In genomic region chr11:575996-576756, GRCh38 we compare ENCODE assay signal across 8 cellular contexts. TPM values are rescaled to one million over a fixed set of nuclear protein-coding genes. Genes with fewer than 3 reads are reported as not detected.
DNase-seq lines count a peak whose midpoint lies in the region; ATAC-seq, FAIRE-seq and TF ChIP-seq lines count a peak whose summit lies in the region.

A gene with protein sequence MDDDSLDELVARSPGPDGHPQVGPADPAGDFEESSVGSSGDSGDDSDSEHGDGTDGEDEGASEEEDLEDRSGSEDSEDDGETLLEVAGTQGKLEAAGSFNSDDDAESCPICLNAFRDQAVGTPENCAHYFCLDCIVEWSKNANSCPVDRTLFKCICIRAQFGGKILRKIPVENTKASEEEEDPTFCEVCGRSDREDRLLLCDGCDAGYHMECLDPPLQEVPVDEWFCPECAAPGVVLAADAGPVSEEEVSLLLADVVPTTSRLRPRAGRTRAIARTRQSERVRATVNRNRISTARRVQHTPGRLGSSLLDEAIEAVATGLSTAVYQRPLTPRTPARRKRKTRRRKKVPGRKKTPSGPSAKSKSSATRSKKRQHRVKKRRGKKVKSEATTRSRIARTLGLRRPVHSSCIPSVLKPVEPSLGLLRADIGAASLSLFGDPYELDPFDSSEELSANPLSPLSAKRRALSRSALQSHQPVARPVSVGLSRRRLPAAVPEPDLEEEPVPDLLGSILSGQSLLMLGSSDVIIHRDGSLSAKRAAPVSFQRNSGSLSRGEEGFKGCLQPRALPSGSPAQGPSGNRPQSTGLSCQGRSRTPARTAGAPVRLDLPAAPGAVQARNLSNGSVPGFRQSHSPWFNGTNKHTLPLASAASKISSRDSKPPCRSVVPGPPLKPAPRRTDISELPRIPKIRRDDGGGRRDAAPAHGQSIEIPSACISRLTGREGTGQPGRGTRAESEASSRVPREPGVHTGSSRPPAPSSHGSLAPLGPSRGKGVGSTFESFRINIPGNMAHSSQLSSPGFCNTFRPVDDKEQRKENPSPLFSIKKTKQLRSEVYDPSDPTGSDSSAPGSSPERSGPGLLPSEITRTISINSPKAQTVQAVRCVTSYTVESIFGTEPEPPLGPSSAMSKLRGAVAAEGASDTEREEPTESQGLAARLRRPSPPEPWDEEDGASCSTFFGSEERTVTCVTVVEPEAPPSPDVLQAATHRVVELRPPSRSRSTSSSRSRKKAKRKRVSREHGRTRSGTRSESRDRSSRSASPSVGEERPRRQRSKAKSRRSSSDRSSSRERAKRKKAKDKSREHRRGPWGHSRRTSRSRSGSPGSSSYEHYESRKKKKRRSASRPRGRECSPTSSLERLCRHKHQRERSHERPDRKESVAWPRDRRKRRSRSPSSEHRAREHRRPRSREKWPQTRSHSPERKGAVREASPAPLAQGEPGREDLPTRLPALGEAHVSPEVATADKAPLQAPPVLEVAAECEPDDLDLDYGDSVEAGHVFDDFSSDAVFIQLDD (N-terminal part only) (plus strand): TSS chr11:576470. CDS start chr11:581513, 5,043 bp downstream.

- peak within 1 kb of the TSS; percentile 96 for H3K27ac ChIP-seq in cardiac muscle cell
- peak within 1 kb of the TSS; percentile 81 for H3K27ac ChIP-seq in trophoblast cell (ENCODE audit: low read depth, low read length)
- H3K27ac ChIP-seq in tibial nerve, result peak within 1 kb of the TSS; percentile 81 to 96 (median 86)

- peak; percentile 98 for FAIRE-seq in GM12891 (lab: Jason Lieb, UNC)

- H3K27ac Mint-ChIP-seq in activated naive CD8-positive, alpha-beta T cell treated with anti-CD3 and anti-CD28 coated beads, Interleukin-2, amount 50 U/mL, for 24 hours, result peak within 1 kb of the TSS; percentile 95

- H4K8ac ChIP-seq in trophoblast cell (ENCODE audit: low read depth, low read length), result peak within 1 kb of the TSS; percentile 94

- H3K4me1 ChIP-seq in cardiac muscle cell (ENCODE audit: low read depth) (peaks cover 32% of the 10 kb centered on the region), trophoblast cell (ENCODE audit: control insufficient read depth in 1 of 2, insufficient read depth in 2 of 2, low read length in 2 of 2) (peaks cover 26 to 29% of the 10 kb centered on the region in 2 experiments), tibial nerve (peaks cover 0 to 54% (median 37%) of the 10 kb centered on the region in 4 donors)

- H3K18ac ChIP-seq in trophoblast cell (ENCODE audit: low read length), result peak within 1 kb of the TSS; percentile 97

- peak within 1 kb of the TSS; percentile 99 for H2BK5ac ChIP-seq in trophoblast cell (ENCODE audit: low read depth, low read length, poor library complexity)

- WGBS in trophoblast cell (ENCODE audit: extremely low coverage, insufficient coverage, insufficient read length), result no CpG with 5 or more reads among the region's 97 CpGs
- WGBS in tibial nerve, 2 donors, result 0 to 1% methylated on average over 15 to 26 of the region's 97 CpGs

- peaks cover 50% of the 10 kb centered on the region for H3K79me2 ChIP-seq in trophoblast cell (ENCODE audit: control insufficient read depth, insufficient read depth, low read length, poor library complexity)

- H3K9ac ChIP-seq in trophoblast cell (ENCODE audit: low read length), result peak within 1 kb of the TSS; percentile 94

- H3K4ac ChIP-seq in trophoblast cell (ENCODE audit: low read depth, low read length), result peak within 1 kb of the TSS; percentile 96

- H2BK120ac ChIP-seq in trophoblast cell (ENCODE audit: insufficient read depth, low read length, poor library complexity), result peak within 1 kb of the TSS; percentile 98

- TF ChIP-seq CTCF in cardiac muscle cell (IDR thresholded peaks at IDR 0.05; ENCODE audit: low read depth, low read length), result no peak
- peak in 2 of 5 experiments; percentile 37 to 67 for TF ChIP-seq CTCF in tibial nerve (IDR thresholded peaks at IDR 0.05)

- no peaks in the 10 kb centered on the region for H3K36me3 ChIP-seq in cardiac muscle cell
- peaks cover 8 to 12% of the 10 kb centered on the region in 2 experiments for H3K36me3 ChIP-seq in trophoblast cell (ENCODE audit: control insufficient read depth in 1 of 2, insufficient read depth in 2 of 2, low read length in 2 of 2)
- peaks cover 0 to 4% (median 0%) of the 10 kb centered on the region in 3 donors for H3K36me3 ChIP-seq in tibial nerve

- peak within 1 kb of the TSS; percentile 99 for H3K4me2 ChIP-seq in trophoblast cell (ENCODE audit: low read length)

- ATAC-seq in HG02798 (IDR thresholded peaks at IDR 0.05; ENCODE audit: poor library complexity, unreplicated experiment), result peak; percentile 86
- peak; percentile 93 for ATAC-seq in activated naive CD8-positive, alpha-beta T cell treated with anti-CD3 and anti-CD28 coated beads, Interleukin-2, amount 50 U/mL, for 24 hours

- no peaks in the 10 kb centered on the region for H3K9me3 Mint-ChIP-seq in activated naive CD8-positive, alpha-beta T cell treated with anti-CD3 and anti-CD28 coated beads, Interleukin-2, amount 50 U/mL, for 24 hours

- no peaks in the 10 kb centered on the region for H3K27me3 ChIP-seq in cardiac muscle cell
- no peaks in the 10 kb centered on the region for H3K27me3 ChIP-seq in trophoblast cell (ENCODE audit: insufficient read depth, low read length)
- no peaks in the 10 kb centered on the region for H3K27me3 ChIP-seq in tibial nerve

- peak within 1 kb of the TSS; percentile 92 for H3K4me3 Mint-ChIP-seq in activated naive CD8-positive, alpha-beta T cell treated with anti-CD3 and anti-CD28 coated beads, Interleukin-2, amount 50 U/mL, for 24 hours

- peak within 1 kb of the TSS; percentile 99 for H2AK5ac ChIP-seq in trophoblast cell (ENCODE audit: low read length)

- peaks cover 8% of the 10 kb centered on the region for H3K79me1 ChIP-seq in trophoblast cell (ENCODE audit: low read length)

- H3K9me3 ChIP-seq in cardiac muscle cell (ENCODE audit: low read depth) (no peaks in the 10 kb centered on the region), trophoblast cell (ENCODE audit: insufficient read depth, low read depth, low read length) (peaks cover 4% of the 10 kb centered on the region), tibial nerve (no peaks in the 10 kb centered on the region)

- H3K4me3 ChIP-seq in cardiac muscle cell (peak within 1 kb of the TSS; percentile 98), trophoblast cell (ENCODE audit: low read depth, low read length) (peak within 1 kb of the TSS; percentile 95), tibial nerve (peak within 1 kb of the TSS; percentile 58 to 97 (median 88))

- peak within 1 kb of the TSS; percentile 99 for H3K14ac ChIP-seq in trophoblast cell (ENCODE audit: low read length)

- H3K27me3 Mint-ChIP-seq in activated naive CD8-positive, alpha-beta T cell treated with anti-CD3 and anti-CD28 coated beads, Interleukin-2, amount 50 U/mL, for 24 hours, result peaks cover 10% of the 10 kb centered on the region

- peak within 1 kb of the TSS; percentile 99 for H2AFZ ChIP-seq in trophoblast cell (ENCODE audit: insufficient read depth, low read length, poor library complexity)

- TF ChIP-seq POLR2A in GM12891 (IDR thresholded peaks at IDR 0.05; ENCODE audit: low read depth, low read length) (peak; percentile 83), tibial nerve (IDR thresholded peaks at IDR 0.05) (peak; percentile 42 to 76)

- H4K12ac ChIP-seq in trophoblast cell (ENCODE audit: low read depth, low read length), result peak within 1 kb of the TSS; percentile 93

- peak; percentile 85 to 90 for TF ChIP-seq EP300 in tibial nerve (IDR thresholded peaks at IDR 0.05)

- H2BK12ac ChIP-seq in trophoblast cell (ENCODE audit: low read length), result peak within 1 kb of the TSS; percentile 37

- H3K23ac ChIP-seq in trophoblast cell (ENCODE audit: low read length), result no peak within 1 kb of the TSS

- H4K91ac ChIP-seq in trophoblast cell (ENCODE audit: low read depth, low read length), result peak within 1 kb of the TSS; percentile 96

- H3K4me1 Mint-ChIP-seq in activated naive CD8-positive, alpha-beta T cell treated with anti-CD3 and anti-CD28 coated beads, Interleukin-2, amount 50 U/mL, for 24 hours, result peaks cover 44% of the 10 kb centered on the region

- DNase-seq in GM12891 (ENCODE audit: insufficient read length, low spot score) (peak; percentile 99), NCI-H1436 (lab: John Stamatoyannopoulos, UW) (peak; percentile 93), SW480 (ENCODE audit: low spot score) (peak; percentile 91), cardiac muscle cell (ENCODE audit: low read depth in 1 of 2, low spot score in 1 of 2) (peak; percentile 95 to 97), trophoblast cell (peak; percentile 86 to 92), tibial nerve (ENCODE audit: low spot score in 2 of 2) (peak; percentile 87 to 92)
- DNase-seq in activated naive CD8-positive, alpha-beta T cell treated with anti-CD3 and anti-CD28 coated beads, Interleukin-2, amount 50 U/mL, for 24 hours, result peak; percentile 96

- peaks cover 10% of the 10 kb centered on the region for H3K36me3 Mint-ChIP-seq in activated naive CD8-positive, alpha-beta T cell treated with anti-CD3 and anti-CD28 coated beads, Interleukin-2, amount 50 U/mL, for 24 hours (ENCODE audit: low read depth)

TF ChIP-seq in GM12891, 5 proteins besides CTCF, POLR2A, EP300 and RAD21:
- TF ChIP-seq PAX5 (IDR thresholded peaks at IDR 0.05; ENCODE audit: insufficient read depth, low read length, severe bottlenecking) (peak; percentile 85), TAF1 (IDR thresholded peaks at IDR 0.05; ENCODE audit: low read depth, low read length) (peak; percentile 94), POU2F2 (IDR thresholded peaks at IDR 0.05; ENCODE audit: low read depth, low read length) (no peak), SPI1 (IDR thresholded peaks at IDR 0.05; ENCODE audit: low read depth, low read length) (no peak), POLR2AphosphoS5 (IDR thresholded peaks at IDR 0.05; ENCODE audit: low read depth, low read length) (peak; percentile 72)

RNA-seq across cellular contexts. Expression of the gene that starts here (rescaled TPM):
- 12.5 TPM for polyA plus RNA-seq in GM12891 (2012; ENCODE audit: low read depth, missing spikeins)
- total RNA-seq in cardiac muscle cell, result 36.4 and 48.0 TPM in 2 replicates
- 17.8 and 22.8 TPM in 2 replicates for polyA plus RNA-seq in cardiac muscle cell
- polyA plus RNA-seq in trophoblast cell (2013), result 23.6 and 23.8 TPM in 2 replicates
- total RNA-seq in tibial nerve, result 10 to 100 TPM; 27.1 to 49.2 (median 34.9) TPM

Comparison
In these comparisons a context has a peak if more than half of its experiments do, and no peak if none do; other contexts are left out.
1. Peak in every context shown above with its lines: DNase-seq, ATAC-seq, H3K4me3 ChIP-seq and H3K27ac ChIP-seq.